Comparison of ENCODE assay signal across 8 cellular contexts in the genomic region with DNA sequence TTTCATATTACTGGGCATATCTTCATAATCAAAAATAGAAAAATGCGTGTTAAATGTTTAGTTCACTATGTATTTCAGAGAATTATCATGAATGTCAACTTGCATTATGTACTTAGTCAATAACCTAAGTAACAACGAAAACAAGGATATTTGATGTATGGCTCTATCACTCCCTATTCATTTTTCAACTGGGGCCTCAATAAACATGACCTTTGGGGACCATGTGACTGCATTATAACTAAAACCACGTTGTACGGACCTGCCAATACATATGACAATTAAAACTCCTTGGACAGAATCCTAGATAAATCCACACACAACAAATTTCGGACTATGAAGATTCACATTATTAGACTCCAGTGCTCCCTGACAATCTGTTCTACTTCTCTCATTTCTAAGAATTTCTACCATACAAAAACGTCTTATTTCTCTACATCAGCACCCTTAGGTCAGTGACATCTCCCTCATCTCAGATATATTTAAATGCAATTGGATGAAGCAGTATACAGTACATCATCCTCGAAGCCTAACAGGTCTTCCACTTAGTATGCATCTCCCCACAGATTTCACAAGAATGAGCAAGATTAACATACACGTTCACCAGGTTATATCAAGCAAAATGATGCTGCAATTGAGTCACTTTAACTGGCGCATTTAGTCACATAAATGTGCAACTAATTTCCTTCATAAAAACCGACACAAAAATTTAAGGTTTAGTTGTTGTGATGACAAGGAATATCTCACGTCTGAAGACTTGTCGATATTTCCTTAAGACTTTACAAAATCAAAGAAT. TPM values are rescaled to one million over a fixed set of nuclear protein-coding genes. Genes with fewer than 3 reads are reported as not detected.
A peak's percentile ranks its signal among the peaks of the same experiment; 100 is the strongest.
DNase-seq lines count a peak whose midpoint lies in the region; ATAC-seq and TF ChIP-seq lines count a peak whose summit lies in the region.

No MANE protein-coding gene starts in this region.

- ATAC-seq in naive B cell (ENCODE audit: low read depth in 2 of 2) (no peak), HG03039 (IDR thresholded peaks at IDR 0.05; ENCODE audit: unreplicated experiment) (no peak)

- peak overlapping the region; percentile 89 to 97 (median 94) for H3K4me3 Mint-ChIP-seq in naive B cell

- H3K4me1 ChIP-seq in BLaER1 (peaks cover 61% of the 10 kb centered on the region), colonic mucosa (peaks cover 18% of the 10 kb centered on the region)

- H3K9me3 ChIP-seq in BLaER1 (no peaks in the 10 kb centered on the region), KOPT-K1 (ENCODE audit: insufficient read depth, low read length, poor library complexity, severe bottlenecking) (no peaks in the 10 kb centered on the region), colonic mucosa (no peaks in the 10 kb centered on the region)

- peaks cover 64% of the 10 kb centered on the region for H4K20me1 ChIP-seq in BLaER1

- intact Hi-C loops in colonic mucosa (cut with DNase I) = no loop called here

- no peak for TF ChIP-seq CTCF in colonic mucosa (IDR thresholded peaks at IDR 0.05)

- H3K27ac ChIP-seq in BLaER1 (peak overlapping the region; percentile 96), KOPT-K1 (ENCODE audit: low read depth, low read length, poor library complexity, severe bottlenecking) (peak overlapping the region; percentile 79), colonic mucosa (peak overlapping the region; percentile 82)

- H3K4me3 ChIP-seq in BLaER1 = peak overlapping the region; percentile 84
- peak overlapping the region; percentile 96 for H3K4me3 ChIP-seq in colonic mucosa

- H3K27ac Mint-ChIP-seq in naive B cell = peak overlapping the region; percentile 31 to 98 (median 95)

- H3K9ac ChIP-seq in BLaER1 = peak overlapping the region; percentile 99
- H3K9ac ChIP-seq in colonic mucosa (ENCODE audit: low read depth in 2 of 2, low read length in 2 of 2) = peak overlapping the region; percentile 78 to 97

- no peak for DNase-seq in colonic mucosa
- DNase-seq in naive B cell = no peak
- DNase-seq in SKM-1 (lab: John Stamatoyannopoulos, UW; ENCODE audit: unreplicated experiment) = no peak
- DNase-seq in DMS114 treated with DMSO at 0.1 percent for 48 hours (lab: John Stamatoyannopoulos, UW; ENCODE audit: unreplicated experiment) = no peak
- DNase-seq in stimulated activated CD8-positive, alpha-beta memory T cell treated with anti-CD3 and anti-CD28 coated beads, Interleukin-4, amount 100 ng/mL, for 48 hours = no peak

- peaks cover 47 to 59% (median 55%) of the 10 kb centered on the region in 3 donors for H3K4me1 Mint-ChIP-seq in naive B cell

- H3K4me2 ChIP-seq in BLaER1 = peak overlapping the region; percentile 81

- no peaks in the 10 kb centered on the region for H3K36me3 Mint-ChIP-seq in naive B cell

- no peaks in the 10 kb centered on the region for H3K27me3 ChIP-seq in BLaER1
- no peaks in the 10 kb centered on the region for H3K27me3 ChIP-seq in colonic mucosa

- H3K27me3 Mint-ChIP-seq in naive B cell = no peaks in the 10 kb centered on the region

- H3K9me3 Mint-ChIP-seq in naive B cell = no peaks in the 10 kb centered on the region

- H3K36me3 ChIP-seq in BLaER1 (no peaks in the 10 kb centered on the region), KOPT-K1 (ENCODE audit: insufficient read depth, low read length) (no peaks in the 10 kb centered on the region), colonic mucosa (no peaks in the 10 kb centered on the region)

RNA-seq across cellular contexts. Expression of a gene that starts 1.5 kb away (rescaled TPM):
- 100 to 1,000 TPM; 106 to 137 TPM for total RNA-seq in colonic mucosa
- 100 to 1,000 TPM; 152 to 210 (median 157) TPM for polyA plus RNA-seq in naive B cell (ENCODE audit: low read depth in 6 of 6)

RNA-seq across cellular contexts. Expression of a gene that starts 27.1 kb away (rescaled TPM):
- total RNA-seq in colonic mucosa = 10 to 100 TPM; 76.4 to 82.8 TPM
- polyA plus RNA-seq in naive B cell (ENCODE audit: low read depth in 6 of 6) = 10 to 100 TPM; 80.8 to 98.2 (median 87.9) TPM
